39 cellular contexts compared by ENCODE assay signal in the genomic region with DNA sequence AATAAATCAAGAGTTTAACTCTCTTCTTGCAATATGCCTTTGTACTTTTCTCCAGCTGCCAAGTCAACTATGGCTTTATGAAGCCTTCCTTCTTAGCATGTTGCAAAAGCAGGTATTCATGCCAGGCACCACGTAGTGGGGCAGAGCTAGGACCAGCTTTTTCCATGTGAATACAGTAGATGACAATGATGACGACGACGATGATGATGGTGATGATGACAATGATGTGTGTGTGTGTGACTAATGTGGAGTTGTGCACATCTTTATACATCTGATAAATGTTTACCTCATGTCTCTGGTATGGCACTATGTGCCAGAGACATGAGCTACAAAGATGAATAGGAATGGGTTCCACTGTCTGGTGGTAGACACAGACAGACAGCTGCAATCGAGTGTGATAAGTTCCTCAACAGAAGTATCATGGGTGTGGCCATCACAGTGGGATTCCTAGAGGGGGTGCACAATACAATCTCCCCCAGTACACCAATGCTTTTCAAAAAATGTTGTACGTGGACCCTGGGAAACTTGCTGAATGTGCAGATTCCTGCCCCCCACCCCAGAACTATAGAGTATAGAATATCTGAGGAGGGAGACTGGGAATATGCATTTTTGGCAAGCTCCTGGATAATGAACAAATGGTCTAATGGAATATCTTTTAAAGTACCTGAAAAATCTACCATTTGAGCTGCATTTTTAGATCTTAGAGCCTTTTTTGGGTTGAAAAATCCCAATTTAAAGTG.
"Had no signal": no experiment of that assay in that cellular context is flagged by ENCODE, and none has a peak within 500 bp of the region (broad histone marks: within the 10 kb centered on the region; RNA-seq: fewer than 3 reads in every experiment).

No MANE protein-coding gene starts in this region.

- H3K4me1 Mint-ChIP-seq: activated B cell treated with CpG ODN at 0.5 μM for 24 hours; activated CD4-positive, alpha-beta T cell treated with anti-CD3 and anti-CD28 coated beads, Interleukin-2, amount 10 ng/mL, durations not matched to agents 24 days and 14 days; activated naive CD4-positive, alpha-beta T cell treated with anti-CD3 and anti-CD28 coated beads, Interleukin-2, amount 50 U/mL, for 24 hours; activated naive CD8-positive, alpha-beta T cell treated with anti-CD3 and anti-CD28 coated beads for 36 hours; activated T-helper 17 cell treated with anti-CD3 and anti-CD28 coated beads, Interleukin-2, amount 50 U/mL, for 72 hours; central memory CD8-positive, alpha-beta T cell had no signal

- DNase-seq: activated B cell treated with CpG ODN at 0.5 μM for 24 hours; activated CD4-positive, alpha-beta memory T cell treated with anti-CD3 and anti-CD28 coated beads for 36 hours; activated CD4-positive, alpha-beta T cell treated with anti-CD3 and anti-CD28 coated beads for 4 hours; activated CD4-positive, alpha-beta T cell treated with anti-CD3 and anti-CD28 coated beads, Interleukin-2, amount 10 ng/mL, durations not matched to agents 24 days and 14 days; activated CD4-positive, alpha-beta T cell treated with anti-CD3 and anti-CD28 coated beads, Interleukin-2, amount 50 U/mL, for 1 hour; activated CD4-positive, alpha-beta T cell treated with anti-CD3 and anti-CD28 coated beads, Interleukin-2, amount 50 U/mL, for 4 hours; activated CD4-positive, CD25-positive, alpha-beta regulatory T cell treated with anti-CD3 and anti-CD28 coated beads, Interleukin-2, amount 50 U/mL, for 72 hours; activated CD8-positive, alpha-beta memory T cell treated with anti-CD3 and anti-CD28 coated beads, Interleukin-2, amount 50 U/mL, for 4 hours; activated CD8-positive, alpha-beta T cell treated with anti-CD3 and anti-CD28 coated beads for 36 hours; activated effector memory CD4-positive, alpha-beta T cell treated with anti-CD3 and anti-CD28 coated beads, Interleukin-2, amount 50 U/mL, for 16 hours; activated gamma-delta T cell treated with Interleukin-2 at 50 U/mL for 16 hours; activated naive CD4-positive, alpha-beta T cell; activated naive CD4-positive, alpha-beta T cell treated with anti-CD3 and anti-CD28 coated beads for 36 hours; activated naive CD8-positive, alpha-beta T cell treated with anti-CD3 and anti-CD28 coated beads for 36 hours; activated T-cell treated with anti-CD3 and anti-CD28 coated beads for 4 hours; activated T-cell treated with anti-CD3 and anti-CD28 coated beads, Interleukin-2, amount 50 U/mL, for 1 hour; activated T-cell treated with anti-CD3 and anti-CD28 coated beads, Interleukin-2, amount 50 U/mL, for 4 hours; activated T-cell treated with anti-CD3 and anti-CD28 coated beads, Interleukin-2, amount 50 U/mL, for 72 hours; adrenal gland; amniotic stem cell; aorta; body of pancreas; brain microvascular endothelial cell; caudate nucleus; cerebellar nuclear complex; T-helper 1 cell; T-helper 2 cell; T-helper 9 cell had no signal

- H3K9me3 ChIP-seq: adrenal gland, body of pancreas, breast epithelium had no signal

- H3K4me3 Mint-ChIP-seq: activated B cell treated with CpG ODN at 0.5 μM for 24 hours; activated CD4-positive, alpha-beta memory T cell treated with anti-CD3 and anti-CD28 coated beads for 36 hours; activated CD4-positive, alpha-beta T cell treated with anti-CD3 and anti-CD28 coated beads, Interleukin-2, amount 10 ng/mL, durations not matched to agents 24 days and 14 days; activated CD8-positive, alpha-beta T cell treated with anti-CD3 and anti-CD28 coated beads for 36 hours; activated naive CD4-positive, alpha-beta T cell treated with anti-CD3 and anti-CD28 coated beads for 36 hours; activated naive CD4-positive, alpha-beta T cell treated with anti-CD3 and anti-CD28 coated beads, Interleukin-2, amount 50 U/mL, for 24 hours; activated naive CD8-positive, alpha-beta T cell treated with anti-CD3 and anti-CD28 coated beads for 36 hours; activated T-cell treated with anti-CD3 and anti-CD28 coated beads, Interleukin-2, amount 50 U/mL, for 4 hours; activated T-cell treated with anti-CD3 and anti-CD28 coated beads, Interleukin-2, amount 50 U/mL, for 72 hours; activated T-helper 1 cell treated with anti-CD3 and anti-CD28 coated beads, Interleukin-12 subunit alpha, Interleukin-12 subunit beta, Interleukin-2, Interleukin-4 antibody, amounts not matched to agents 30 ng/mL and 10 ng/mL and 1 ng/mL, durations not matched to agents 14 hours and 24 hours and 36 hours; activated T-helper 17 cell treated with anti-CD3 and anti-CD28 coated beads, Interleukin-2, amount 50 U/mL, for 72 hours; central memory CD8-positive, alpha-beta T cell; T-helper 1 cell treated with Interleukin-12 subunit alpha and Interleukin-12 subunit beta and Interleukin-4 antibody, amounts not matched to agents 30 μg/mL and 1 μg/mL, for 36 hours; T-helper 2 cell treated with Interferon-gamma antibody and Interleukin-4, amounts not matched to agents 5 μg/mL and 100 μg/mL, for 36 hours had no signal

- H3K4me1 ChIP-seq: adrenal gland, body of pancreas, breast epithelium had no signal

- H3K36me3 ChIP-seq: adrenal gland, brain microvascular endothelial cell, breast epithelium, cardiac muscle cell had no signal

- H3K9me3 Mint-ChIP-seq: activated B cell treated with CpG ODN at 0.5 μM for 24 hours; activated CD4-positive, alpha-beta memory T cell treated with anti-CD3 and anti-CD28 coated beads for 36 hours; activated CD8-positive, alpha-beta T cell treated with anti-CD3 and anti-CD28 coated beads for 36 hours; activated naive CD4-positive, alpha-beta T cell treated with anti-CD3 and anti-CD28 coated beads for 36 hours; activated naive CD4-positive, alpha-beta T cell treated with anti-CD3 and anti-CD28 coated beads, Interleukin-2, amount 50 U/mL, for 24 hours; activated T-helper 1 cell treated with anti-CD3 and anti-CD28 coated beads, Interleukin-12 subunit alpha, Interleukin-12 subunit beta, Interleukin-2, Interleukin-4 antibody, amounts not matched to agents 30 ng/mL and 10 ng/mL and 1 ng/mL, durations not matched to agents 14 hours and 24 hours and 36 hours; T-helper 1 cell treated with Interleukin-12 subunit alpha and Interleukin-12 subunit beta and Interleukin-4 antibody, amounts not matched to agents 30 μg/mL and 1 μg/mL, for 36 hours; T-helper 2 cell treated with Interferon-gamma antibody and Interleukin-4, amounts not matched to agents 5 μg/mL and 100 μg/mL, for 36 hours had no signal

- H3K27ac ChIP-seq: adrenal gland, body of pancreas, brain microvascular endothelial cell, breast epithelium, cardiac muscle cell, VCaP had no signal

- H3K27ac Mint-ChIP-seq: activated B cell treated with CpG ODN at 0.5 μM for 24 hours; activated CD4-positive, alpha-beta memory T cell treated with anti-CD3 and anti-CD28 coated beads for 36 hours; activated CD4-positive, alpha-beta T cell treated with anti-CD3 and anti-CD28 coated beads, Interleukin-2, amount 10 ng/mL, durations not matched to agents 24 days and 14 days; activated CD8-positive, alpha-beta T cell treated with anti-CD3 and anti-CD28 coated beads for 36 hours; activated naive CD4-positive, alpha-beta T cell treated with anti-CD3 and anti-CD28 coated beads for 36 hours; activated naive CD4-positive, alpha-beta T cell treated with anti-CD3 and anti-CD28 coated beads, Interleukin-2, amount 50 U/mL, for 24 hours; activated naive CD8-positive, alpha-beta T cell treated with anti-CD3 and anti-CD28 coated beads for 36 hours; activated T-cell treated with anti-CD3 and anti-CD28 coated beads, Interleukin-2, amount 50 U/mL, for 72 hours; activated T-helper 1 cell treated with anti-CD3 and anti-CD28 coated beads, Interleukin-12 subunit alpha, Interleukin-12 subunit beta, Interleukin-2, Interleukin-4 antibody, amounts not matched to agents 30 ng/mL and 10 ng/mL and 1 ng/mL, durations not matched to agents 14 hours and 24 hours and 36 hours; activated T-helper 17 cell treated with anti-CD3 and anti-CD28 coated beads, Interleukin-2, amount 50 U/mL, for 72 hours; T-helper 1 cell treated with Interleukin-12 subunit alpha and Interleukin-12 subunit beta and Interleukin-4 antibody, amounts not matched to agents 30 μg/mL and 1 μg/mL, for 36 hours; T-helper 2 cell treated with Interferon-gamma antibody and Interleukin-4, amounts not matched to agents 5 μg/mL and 100 μg/mL, for 36 hours had no signal

- H3K27me3 Mint-ChIP-seq: activated CD4-positive, alpha-beta memory T cell treated with anti-CD3 and anti-CD28 coated beads for 36 hours; activated CD4-positive, alpha-beta T cell treated with anti-CD3 and anti-CD28 coated beads, Interleukin-2, amount 10 ng/mL, durations not matched to agents 24 days and 14 days had no signal

- ATAC-seq: activated CD8-positive, alpha-beta T cell treated with anti-CD3 and anti-CD28 coated beads for 36 hours; activated T-cell treated with anti-CD3 and anti-CD28 coated beads, Interleukin-2, amount 50 U/mL, for 4 hours; activated T-cell treated with anti-CD3 and anti-CD28 coated beads, Interleukin-2, amount 50 U/mL, for 72 hours; activated T-helper 17 cell treated with anti-CD3 and anti-CD28 coated beads, Interleukin-2, amount 50 U/mL, for 72 hours; body of pancreas had no signal

- H3K27me3 ChIP-seq: adrenal gland, body of pancreas, brain microvascular endothelial cell, breast epithelium, cardiac muscle cell had no signal

- H3K4me3 ChIP-seq: adrenal gland, body of pancreas, breast epithelium, cardiac muscle cell had no signal

- H3K36me3 Mint-ChIP-seq: activated CD4-positive, alpha-beta memory T cell treated with anti-CD3 and anti-CD28 coated beads for 36 hours; activated naive CD4-positive, alpha-beta T cell treated with anti-CD3 and anti-CD28 coated beads, Interleukin-2, amount 50 U/mL, for 24 hours; activated naive CD8-positive, alpha-beta T cell treated with anti-CD3 and anti-CD28 coated beads for 36 hours had no signal

- FAIRE-seq: astrocyte, TTC549 had no signal
